9 cellular contexts compared by ENCODE assay signal in the genomic region with DNA sequence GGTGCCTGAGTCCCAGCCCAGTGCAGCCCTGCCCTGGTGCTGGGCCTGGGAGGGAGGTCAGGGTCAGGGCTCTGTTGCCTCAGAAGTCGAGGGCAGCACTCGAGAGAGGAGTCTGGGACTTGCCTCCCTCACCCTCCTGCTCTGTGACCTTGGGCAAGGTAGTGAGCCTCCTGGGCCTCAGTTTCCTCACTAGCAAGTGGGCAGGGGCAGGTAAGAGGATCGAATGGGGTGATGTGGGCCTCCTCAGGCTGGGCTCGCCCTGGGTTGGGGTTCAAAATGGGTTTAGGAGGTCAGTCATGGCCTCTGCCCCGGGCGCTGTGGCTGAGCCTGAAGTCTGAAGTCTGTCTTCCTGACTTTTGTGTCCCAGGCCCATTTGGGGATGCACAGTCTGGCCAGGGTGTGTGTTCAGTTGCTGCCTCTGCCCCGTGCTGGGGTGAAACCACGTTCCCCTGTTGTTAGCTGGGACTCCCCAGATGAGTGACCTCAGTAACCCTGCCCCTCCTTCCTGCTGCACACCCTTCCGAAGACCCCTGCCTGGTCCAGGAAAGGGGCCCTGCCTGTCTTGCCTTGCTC. TPM values are rescaled to one million over a fixed set of nuclear protein-coding genes. Genes with fewer than 3 reads are reported as not detected.
A peak's percentile ranks its signal among the peaks of the same experiment; 100 is the strongest.
DNase-seq lines count a peak whose midpoint lies in the region; ATAC-seq and TF ChIP-seq lines count a peak whose summit lies in the region.
"Had no signal": no experiment of that assay in that cellular context is flagged by ENCODE, and none has a peak within 500 bp of the region (broad histone marks: within the 10 kb centered on the region; RNA-seq: fewer than 3 reads in every experiment).

No MANE protein-coding gene starts in this region.

- H3K9me3 ChIP-seq in ES-I3 (ENCODE audit: control insufficient read depth, insufficient read depth, low read length), result no peaks in the 10 kb centered on the region
- no peaks in the 10 kb centered on the region for H3K9me3 ChIP-seq in T-helper 17 cell (ENCODE audit: control insufficient read depth, low read length, poor library complexity, severe bottlenecking)

- H3K27me3 Mint-ChIP-seq in T-helper 17 cell, result no peaks in the 10 kb centered on the region
- no peaks in the 10 kb centered on the region for H3K27me3 Mint-ChIP-seq in progenitor cell of endocrine pancreas

- H3K4me3 Mint-ChIP-seq in T-helper 17 cell, result peak overlapping the region; percentile 94
- H3K4me3 Mint-ChIP-seq in progenitor cell of endocrine pancreas (ENCODE audit: low read depth), result peak overlapping the region; percentile 88

- H3K9ac ChIP-seq in ES-I3 (ENCODE audit: low read depth, low read length), result peak overlapping the region; percentile 50; the same call in 1 of the 2 replicates

- no peak for ATAC-seq in T-helper 17 cell
- ATAC-seq in GM18520 (IDR thresholded peaks at IDR 0.05; ENCODE audit: unreplicated experiment), result no peak
- no peak for ATAC-seq in HG02870 (IDR thresholded peaks at IDR 0.05; ENCODE audit: unreplicated experiment)

- TF ChIP-seq CTCF in fibroblast of villous mesenchyme (IDR thresholded peaks at IDR 0.05; ENCODE audit: insufficient read depth, low read depth, low read length) (no peak), progenitor cell of endocrine pancreas (IDR thresholded peaks at IDR 0.05; ENCODE audit: unreplicated experiment) (no peak)

- H3K27ac Mint-ChIP-seq in T-helper 17 cell, result no peak overlapping the region
- peak overlapping the region; percentile 80 for H3K27ac Mint-ChIP-seq in progenitor cell of endocrine pancreas

- H3K4me1 Mint-ChIP-seq in T-helper 17 cell (peaks cover 21% of the 10 kb centered on the region), progenitor cell of endocrine pancreas (ENCODE audit: low read depth) (peaks cover 46% of the 10 kb centered on the region)

- peaks cover 2% of the 10 kb centered on the region for H3K36me3 Mint-ChIP-seq in T-helper 17 cell (ENCODE audit: low read depth)
- no peaks in the 10 kb centered on the region for H3K36me3 Mint-ChIP-seq in progenitor cell of endocrine pancreas (ENCODE audit: insufficient read depth)

- no peaks in the 10 kb centered on the region for H3K9me3 Mint-ChIP-seq in progenitor cell of endocrine pancreas (ENCODE audit: low read depth)

- H3K4me3 ChIP-seq in fibroblast of villous mesenchyme (ENCODE audit: low read depth, low read length), result peak overlapping the region; percentile 70

- H3K4me1 ChIP-seq in ES-I3 (ENCODE audit: insufficient read depth, low read length), result peaks cover 16% of the 10 kb centered on the region

- in situ Hi-C loops in KBM-7 (cut with MboI; ENCODE audit: low pct_unique_long_range_greater_than_20kb, low sequenced_read_pairs), result no loop called here

- DNase-seq in T-helper 17 cell (no peak), fibroblast of villous mesenchyme (ENCODE audit: low read depth) (no peak), progenitor cell of endocrine pancreas (ENCODE audit: low spot score, unreplicated experiment) (no peak), KBM-7 (no peak)
- no peak for DNase-seq in stimulated activated CD4-positive, alpha-beta T cell treated with anti-CD3 and anti-CD28 coated beads, Interleukin-2, amount 100 ng/mL, for 48 hours
- DNase-seq: NCI-H2029 treated with DMSO at 0.1 percent for 48 hours had no signal

- H3K36me3 ChIP-seq in ES-I3 (ENCODE audit: insufficient read depth, low read length), result no peaks in the 10 kb centered on the region

RNA-seq across cellular contexts. Expression of gene CELSR1, which starts 40.9 kb away (rescaled TPM):
- total RNA-seq in T-helper 17 cell (1 to 10 TPM; 3.0 to 6.0 TPM), fibroblast of villous mesenchyme (0.64 and 1.7 TPM in 2 replicates), progenitor cell of endocrine pancreas (20.9 and 21.0 TPM in 2 replicates)

RNA-seq across cellular contexts. Expression of gene GRAMD4, which starts 41.8 kb away (rescaled TPM):
- total RNA-seq in T-helper 17 cell (10 to 100 TPM; 14.2 to 14.5 TPM), fibroblast of villous mesenchyme (8.7 and 18.1 TPM in 2 replicates), progenitor cell of endocrine pancreas (68.8 and 74.5 TPM in 2 replicates)
